ENCODE assay signal across 1 cellular context in the genomic region with DNA sequence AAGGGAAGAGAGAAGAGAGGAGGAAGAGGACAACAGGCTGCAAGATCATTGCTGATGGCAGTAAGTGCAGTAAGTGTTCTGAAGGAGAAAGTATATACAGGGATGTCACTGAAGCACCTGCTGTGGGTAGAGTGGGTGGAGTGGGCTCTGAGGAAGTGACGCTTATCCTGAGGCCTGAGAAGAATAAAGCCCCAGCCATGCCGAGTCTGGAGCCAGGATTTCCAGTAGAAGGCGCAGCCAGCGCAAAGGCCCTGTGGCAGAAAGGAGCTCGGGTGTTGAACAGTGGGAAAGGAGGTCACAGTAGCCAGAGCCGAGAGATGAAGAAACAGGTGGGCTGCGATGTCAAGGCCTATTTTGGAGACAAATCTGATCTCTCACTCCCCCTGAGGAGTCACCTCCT.
TF ChIP-seq lines count a peak whose summit lies in the region.

No MANE protein-coding gene starts in this region.

TF ChIP-seq in H1, 55 proteins besides CTCF, POLR2A, EP300 and RAD21:
- 0 out of 2 replicates have a peak, but pooled peaks have one; percentile 50 for TF ChIP-seq KDM1A (IDR thresholded peaks at IDR 0.05; ENCODE audit: borderline replicate concordance, low read length)
- no peak for TF ChIP-seq YY1 (IDR thresholded peaks at IDR 0.05; ENCODE audit: low read depth, low read length)
- TF ChIP-seq PHF8 (conservative IDR thresholded peaks at IDR 0.05; ENCODE audit: low read depth, low read length) = no peak
- no peak for TF ChIP-seq KDM5A (IDR thresholded peaks at IDR 0.05; ENCODE audit: low read length)
- no peak for TF ChIP-seq FOSL1 (IDR thresholded peaks at IDR 0.05; ENCODE audit: insufficient read depth, low read depth, low read length)
